In the genomic region with DNA sequence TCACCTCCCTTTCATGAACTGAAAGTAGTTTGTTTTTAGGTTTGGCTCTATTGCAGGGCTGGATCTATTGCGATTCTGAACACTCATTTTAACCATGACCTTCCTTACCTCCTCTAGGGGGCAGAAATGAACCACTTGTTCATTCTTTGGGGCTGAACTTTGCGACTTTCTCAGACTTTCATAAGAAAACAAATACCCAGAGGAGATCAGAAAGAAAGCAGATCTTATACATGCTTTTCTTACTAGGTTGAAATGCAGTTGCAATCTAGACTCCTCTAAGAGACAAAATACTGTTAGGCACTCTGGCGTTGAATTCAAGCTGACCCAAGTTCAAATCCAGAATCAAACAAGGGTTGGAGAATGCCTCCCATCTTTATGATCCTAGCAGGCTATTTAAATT, we compare ENCODE assay signal across 8 cellular contexts. TPM values are rescaled to one million over a fixed set of nuclear protein-coding genes. Genes with fewer than 3 reads are reported as not detected.
DNase-seq lines count a peak whose midpoint lies in the region; ATAC-seq and TF ChIP-seq lines count a peak whose summit lies in the region.

No MANE protein-coding gene starts in this region.

- H3K9me3 ChIP-seq in psoas muscle: no peaks in the 10 kb centered on the region

- H3K4me3 ChIP-seq in WI38 (ENCODE audit: low read depth, low read length) (no peak overlapping the region), psoas muscle (no peak overlapping the region)

- POLR2A ChIA-PET in GM10248 (lab: Yijun Ruan, JAX): no interaction called here

- no peaks in the 10 kb centered on the region for H3K4me1 ChIP-seq in psoas muscle

- H3K27ac ChIP-seq in psoas muscle: no peak overlapping the region

- peak; percentile 40 for DNase-seq in A172 (ENCODE audit: low spot score)
- DNase-seq in GM10248 (ENCODE audit: extremely low spot score): peak; percentile 52
- DNase-seq in NCI-H187 treated with DMSO at 0.1 percent for 48 hours (lab: John Stamatoyannopoulos, UW): peak; percentile 36
- DNase-seq in glomerular visceral epithelial cell (ENCODE audit: extremely low spot score): peak; percentile 72
- DNase-seq in psoas muscle: no peak
- no peak for DNase-seq in COLO668 (lab: John Stamatoyannopoulos, UW; ENCODE audit: unreplicated experiment)
- DNase-seq in stimulated activated CD4-positive, alpha-beta T cell treated with anti-CD3 and anti-CD28 coated beads, Interleukin-4, amount 100 ng/mL, for 1 hour: no peak

- ATAC-seq in psoas muscle: peak in 3 of 4 donors; percentile 49 to 67 (median 54)

- peak; percentile 45 for TF ChIP-seq CTCF in GM10248 (IDR thresholded peaks at IDR 0.05; ENCODE audit: control extremely low read depth, extremely low read depth, low read depth, missing control alignments)
- TF ChIP-seq CTCF in WI38 (IDR thresholded peaks at IDR 0.05; ENCODE audit: low read depth, low read length): peak; percentile 52
- peak; percentile 68 for TF ChIP-seq CTCF in psoas muscle (IDR thresholded peaks at IDR 0.05)

- H3K27me3 ChIP-seq in psoas muscle (ENCODE audit: insufficient read depth in 3 of 3, low read length in 2 of 3): no peaks in the 10 kb centered on the region

- WGBS in psoas muscle, 3 donors: 14 to 16% (median 15%) methylated on average over 3 of the region's 3 CpGs

- intact Hi-C loops in psoas muscle (cut with DNase I): loop anchor here in 1 of 2 donors (5.0 kb wide), 2 partner anchors 76 to 221 kb away; no protein-coding TSS in a partner anchor

- CTCF ChIA-PET in GM10248 (lab: Yijun Ruan, JAX): interaction anchor here (0.8 to 2.3 kb wide), 10 partner anchors 8 to 221 kb away, joined by 3 to 7 read pairs (median 4); no protein-coding TSS in a partner anchor

- H3K36me3 ChIP-seq in psoas muscle (ENCODE audit: insufficient read depth in 1 of 2, low read depth in 1 of 2): no peaks in the 10 kb centered on the region

RNA-seq across cellular contexts. Expression of gene PLEKHG3, which starts 32.6 kb away (rescaled TPM):
- total RNA-seq in A172 (2014; rRNA removed; shearing (Covaris generic)): 11.2 and 12.3 TPM in 2 replicates
- total RNA-seq in psoas muscle: 1 to 10 TPM; 5.2 to 8.2 (median 6.5) TPM
- polyA plus RNA-seq in psoas muscle: 1 to 10 TPM; 1.9 to 3.1 (median 2.8) TPM

Comparison
In these comparisons a context has a peak if more than half of its experiments do, and no peak if none do; other contexts are left out.
1. DNase-seq: peak in A172 (single experiment), GM10248 (single experiment), NCI-H187 treated with DMSO at 0.1 percent for 48 hours (single experiment) and glomerular visceral epithelial cell (single experiment); none in psoas muscle (0 of 2), COLO668 (single experiment) and stimulated activated CD4-positive, alpha-beta T cell treated with anti-CD3 and anti-CD28 coated beads, Interleukin-4, amount 100 ng/mL, for 1 hour (single experiment).
2. Peak in every context shown above with its lines, with median percentiles within 50 percentile points of each other: CTCF ChIP-seq.